ENCODE assay signal across 11 cellular contexts in genomic region chr2:237440819-237441281, GRCh38. TPM values are rescaled to one million over a fixed set of nuclear protein-coding genes. Genes with fewer than 3 reads are reported as not detected.
DNase-seq lines count a peak whose midpoint lies in the region; ATAC-seq and TF ChIP-seq lines count a peak whose summit lies in the region.
"Had no signal": no experiment of that assay in that cellular context is flagged by ENCODE, and none has a peak within 500 bp of the region (broad histone marks: within the 10 kb centered on the region; RNA-seq: fewer than 3 reads in every experiment).

No MANE protein-coding gene starts in this region.

- H3K36me3 Mint-ChIP-seq in natural killer cell treated with Interleukin-12 subunit alpha and Interleukin-12 subunit beta and Interleukin-15 and Interleukin-18, amount 100 ng/mL, for 72 hours = no peaks in the 10 kb centered on the region
- H3K36me3 Mint-ChIP-seq in natural killer cell = no peaks in the 10 kb centered on the region
- no peaks in the 10 kb centered on the region for H3K36me3 Mint-ChIP-seq in activated T-helper 17 cell treated with anti-CD3 and anti-CD28 coated beads, Interleukin-2, amount 50 U/mL, for 72 hours (ENCODE audit: low read depth)
- H3K36me3 Mint-ChIP-seq in nephron progenitor cell (ENCODE audit: low read depth) = peaks cover 4% of the 10 kb centered on the region

- H3K4me1 ChIP-seq in A673 (ENCODE audit: insufficient read depth, low read length, poor library complexity, severe bottlenecking) = peaks cover 4% of the 10 kb centered on the region
- no peaks in the 10 kb centered on the region for H3K4me1 ChIP-seq in mucosa of descending colon (ENCODE audit: low read depth)
- H3K4me1 ChIP-seq: parathyroid adenoma had no signal

- no peak for DNase-seq in natural killer cell treated with Interleukin-12 subunit alpha and Interleukin-12 subunit beta and Interleukin-15 and Interleukin-18, amount 100 ng/mL, for 72 hours (ENCODE audit: low spot score)
- DNase-seq in natural killer cell (no peak), nephron progenitor cell (no peak), NCI-H524 treated with DMSO at 0.1 percent for 48 hours (lab: John Stamatoyannopoulos, UW) (no peak), A673 (ENCODE audit: low spot score) (no peak), mucosa of descending colon (no peak), substantia nigra (lab: John Stamatoyannopoulos, UW) (no peak)
- DNase-seq: C1 segment of cervical spinal cord, NCI-H1436 treated with DMSO at 0.1 percent for 48 hours had no signal

- ATAC-seq in natural killer cell treated with Interleukin-12 subunit alpha and Interleukin-12 subunit beta and Interleukin-15 and Interleukin-18, amount 100 ng/mL, for 72 hours = peak; percentile 74 to 89
- ATAC-seq in natural killer cell = no peak
- peak; percentile 78 for ATAC-seq in activated T-helper 17 cell treated with anti-CD3 and anti-CD28 coated beads, Interleukin-2, amount 50 U/mL, for 72 hours (replicated peaks)
- no peak for ATAC-seq in mucosa of descending colon

- intact Hi-C loops in natural killer cell (cut with micrococcal nuclease) (no loop called here), A673 (cut with micrococcal nuclease; ENCODE audit: unreplicated experiment) (no loop called here), mucosa of descending colon (cut with DNase I, micrococcal nuclease) (no loop called here)

- H3K9me3 Mint-ChIP-seq in natural killer cell treated with Interleukin-12 subunit alpha and Interleukin-12 subunit beta and Interleukin-15 and Interleukin-18, amount 100 ng/mL, for 72 hours = no peaks in the 10 kb centered on the region
- H3K9me3 Mint-ChIP-seq in natural killer cell = no peaks in the 10 kb centered on the region
- H3K9me3 Mint-ChIP-seq in activated T-helper 17 cell treated with anti-CD3 and anti-CD28 coated beads, Interleukin-2, amount 50 U/mL, for 72 hours = no peaks in the 10 kb centered on the region
- peaks cover 21% of the 10 kb centered on the region for H3K9me3 Mint-ChIP-seq in nephron progenitor cell

- H3K36me3 ChIP-seq in A673 (ENCODE audit: insufficient read depth, low read length, poor library complexity, severe bottlenecking) = no peaks in the 10 kb centered on the region
- no peaks in the 10 kb centered on the region for H3K36me3 ChIP-seq in mucosa of descending colon (ENCODE audit: low read depth)

- no peaks in the 10 kb centered on the region for H3K27me3 ChIP-seq in A673 (replicated peaks; ENCODE audit: insufficient read depth, low read depth, low read length, poor library complexity)

- no peak overlapping the region for H3K27ac ChIP-seq in A673 (ENCODE audit: low read depth, low read length, poor library complexity, severe bottlenecking)
- no peak overlapping the region for H3K27ac ChIP-seq in substantia nigra (ENCODE audit: low read depth, low read length, poor library complexity, severe bottlenecking)
- H3K27ac ChIP-seq: parathyroid adenoma had no signal

- H3K4me3 ChIP-seq in A673 (ENCODE audit: low read depth, low read length, poor library complexity, severe bottlenecking) = no peak overlapping the region
- H3K4me3 ChIP-seq in mucosa of descending colon = no peak overlapping the region

- peak overlapping the region; percentile 55 for H3K4me3 Mint-ChIP-seq in natural killer cell treated with Interleukin-12 subunit alpha and Interleukin-12 subunit beta and Interleukin-15 and Interleukin-18, amount 100 ng/mL, for 72 hours
- H3K4me3 Mint-ChIP-seq in natural killer cell = no peak overlapping the region
- H3K4me3 Mint-ChIP-seq in activated T-helper 17 cell treated with anti-CD3 and anti-CD28 coated beads, Interleukin-2, amount 50 U/mL, for 72 hours = peak overlapping the region; percentile 49
- no peak overlapping the region for H3K4me3 Mint-ChIP-seq in nephron progenitor cell

- peaks cover 6 to 14% of the 10 kb centered on the region in 2 donors for H3K27me3 Mint-ChIP-seq in natural killer cell treated with Interleukin-12 subunit alpha and Interleukin-12 subunit beta and Interleukin-15 and Interleukin-18, amount 100 ng/mL, for 72 hours
- peaks cover 0 to 15% of the 10 kb centered on the region in 2 donors for H3K27me3 Mint-ChIP-seq in natural killer cell (ENCODE audit: low read depth in 2 of 2)
- no peaks in the 10 kb centered on the region for H3K27me3 Mint-ChIP-seq in activated T-helper 17 cell treated with anti-CD3 and anti-CD28 coated beads, Interleukin-2, amount 50 U/mL, for 72 hours
- H3K27me3 Mint-ChIP-seq in nephron progenitor cell (ENCODE audit: low read depth, poor library complexity) = no peaks in the 10 kb centered on the region

- peak overlapping the region; percentile 10 to 60 for H3K27ac Mint-ChIP-seq in natural killer cell treated with Interleukin-12 subunit alpha and Interleukin-12 subunit beta and Interleukin-15 and Interleukin-18, amount 100 ng/mL, for 72 hours
- H3K27ac Mint-ChIP-seq in natural killer cell (no peak overlapping the region), nephron progenitor cell (peak overlapping the region; percentile 33)
- peak overlapping the region; percentile 90 for H3K27ac Mint-ChIP-seq in activated T-helper 17 cell treated with anti-CD3 and anti-CD28 coated beads, Interleukin-2, amount 50 U/mL, for 72 hours

- TF ChIP-seq CTCF in natural killer cell (IDR thresholded peaks at IDR 0.05) (no peak), nephron progenitor cell (IDR thresholded peaks at IDR 0.05) (no peak), A673 (conservative IDR thresholded peaks at IDR 0.05; ENCODE audit: low read depth, low read length) (no peak), mucosa of descending colon (IDR thresholded peaks at IDR 0.05) (no peak)

- H3K4me1 Mint-ChIP-seq in natural killer cell treated with Interleukin-12 subunit alpha and Interleukin-12 subunit beta and Interleukin-15 and Interleukin-18, amount 100 ng/mL, for 72 hours (ENCODE audit: low read depth in 2 of 2) = peaks cover 9 to 25% of the 10 kb centered on the region in 2 donors
- H3K4me1 Mint-ChIP-seq in natural killer cell = peaks cover 5 to 6% of the 10 kb centered on the region in 2 donors
- peaks cover 52% of the 10 kb centered on the region for H3K4me1 Mint-ChIP-seq in activated T-helper 17 cell treated with anti-CD3 and anti-CD28 coated beads, Interleukin-2, amount 50 U/mL, for 72 hours
- peaks cover 64% of the 10 kb centered on the region for H3K4me1 Mint-ChIP-seq in nephron progenitor cell

- H3K9me3 ChIP-seq in A673 (ENCODE audit: low read depth, low read length, poor library complexity, severe bottlenecking) = no peaks in the 10 kb centered on the region
- H3K9me3 ChIP-seq in mucosa of descending colon = no peaks in the 10 kb centered on the region

- no TSS peak for BruUV-seq in A673 (replicated peaks; lab: Mats Ljungman, UMichigan)

- POLR2A ChIA-PET in A673 (lab: Charles Lee; ENCODE audit: low non-redundant PET) = no interaction called here

- CTCF ChIA-PET in A673 (lab: Charles Lee) = interaction anchor here (1.3 kb wide), 1 partner anchor 19 kb away, joined by 4 read pairs; no protein-coding TSS in a partner anchor

RNA-seq across cellular contexts. Expression of gene COL6A3, which starts 26.9 kb away (rescaled TPM):
- under 1 TPM in 1 of 2 donors, not detected in 1; 0.11 TPM for total RNA-seq in natural killer cell treated with Interleukin-12 subunit alpha and Interleukin-12 subunit beta and Interleukin-15 and Interleukin-18, amount 100 ng/mL, for 72 hours
- total RNA-seq in natural killer cell (under 1 TPM; 0.10 to 0.31 (median 0.29) TPM), A673 (2021) (0.86 and 2.2 TPM in 2 replicates), mucosa of descending colon (100 to 1,000 TPM in 2 of 3 donors, 10 to 100 TPM in 1; 20.9 to 235 (median 194) TPM)
- 10 to 100 TPM; 10.6 to 30.7 TPM for total RNA-seq in activated T-helper 17 cell treated with anti-CD3 and anti-CD28 coated beads, Interleukin-2, amount 50 U/mL, for 72 hours

RNA-seq across cellular contexts. Expression of gene MLPH, which starts 46.2 kb away (rescaled TPM):
- total RNA-seq in natural killer cell treated with Interleukin-12 subunit alpha and Interleukin-12 subunit beta and Interleukin-15 and Interleukin-18, amount 100 ng/mL, for 72 hours = not detected
- total RNA-seq in natural killer cell = not detected
- total RNA-seq in activated T-helper 17 cell treated with anti-CD3 and anti-CD28 coated beads, Interleukin-2, amount 50 U/mL, for 72 hours = not detected
- total RNA-seq in A673 (2021) = 0.26 TPM in 1 of 2 replicates, not detected in the other
- 100 to 1,000 TPM in 2 of 3 donors, 10 to 100 TPM in 1; 46.8 to 133 (median 121) TPM for total RNA-seq in mucosa of descending colon

Comparison
In these comparisons a context has a peak if more than half of its experiments do, and no peak if none do; other contexts are left out.
1. ATAC-seq: peak in natural killer cell treated with Interleukin-12 subunit alpha and Interleukin-12 subunit beta and Interleukin-15 and Interleukin-18, amount 100 ng/mL, for 72 hours (2 of 2) and activated T-helper 17 cell treated with anti-CD3 and anti-CD28 coated beads, Interleukin-2, amount 50 U/mL, for 72 hours (single experiment); none in natural killer cell (0 of 3) and mucosa of descending colon (single experiment).
2. H3K27ac Mint-ChIP-seq: peak in natural killer cell treated with Interleukin-12 subunit alpha and Interleukin-12 subunit beta and Interleukin-15 and Interleukin-18, amount 100 ng/mL, for 72 hours (2 of 2), activated T-helper 17 cell treated with anti-CD3 and anti-CD28 coated beads, Interleukin-2, amount 50 U/mL, for 72 hours (single experiment) and nephron progenitor cell (single experiment); none in natural killer cell (0 of 2).
3. H3K4me3 Mint-ChIP-seq: peak in natural killer cell treated with Interleukin-12 subunit alpha and Interleukin-12 subunit beta and Interleukin-15 and Interleukin-18, amount 100 ng/mL, for 72 hours (single experiment) and activated T-helper 17 cell treated with anti-CD3 and anti-CD28 coated beads, Interleukin-2, amount 50 U/mL, for 72 hours (single experiment); none in natural killer cell (single experiment) and nephron progenitor cell (single experiment).
4. RNA of gene MLPH, which starts 46.2 kb away (total RNA-seq): 46.8 to 133 TPM in mucosa of descending colon; not detected in natural killer cell treated with Interleukin-12 subunit alpha and Interleukin-12 subunit beta and Interleukin-15 and Interleukin-18, amount 100 ng/mL, for 72 hours, not detected in natural killer cell, not detected in activated T-helper 17 cell treated with anti-CD3 and anti-CD28 coated beads, Interleukin-2, amount 50 U/mL, for 72 hours and 0.26 TPM in A673; every median in the first group is over 10 times any median in the second.